Comparison of ENCODE assay signal across 22 cellular contexts in genomic region chr16:57829969-57830360, GRCh38. TPM values are rescaled to one million over a fixed set of nuclear protein-coding genes. Genes with fewer than 3 reads are reported as not detected.
A peak's percentile ranks its signal among the peaks of the same experiment; 100 is the strongest.
DNase-seq lines count a peak whose midpoint lies in the region; ATAC-seq, FAIRE-seq and TF ChIP-seq lines count a peak whose summit lies in the region.
"Had no signal": no experiment of that assay in that cellular context is flagged by ENCODE, and none has a peak within 500 bp of the region (broad histone marks: within the 10 kb centered on the region; RNA-seq: fewer than 3 reads in every experiment).

No MANE protein-coding gene starts in this region.

- no peak overlapping the region for H3K4ac ChIP-seq in H1 (replicated peaks; ENCODE audit: insufficient read length, low read depth, low read length)

- no peak overlapping the region for H3K4me2 ChIP-seq in H1 (ENCODE audit: insufficient read depth in 1 of 2, low read depth in 2 of 2, low read length in 2 of 2)

- H2BK20ac ChIP-seq in H1 (ENCODE audit: low read length), result no peak overlapping the region

- H3K14ac ChIP-seq in H1 (ENCODE audit: insufficient read length), result no peak overlapping the region

- no peak for DNase-seq in heart left ventricle
- no peak for DNase-seq in cardiac septum (ENCODE audit: low spot score)
- DNase-seq in H1 (ENCODE audit: low read depth in 1 of 2, low spot score in 2 of 2), result no peak
- no peak for DNase-seq in thyroid gland
- DNase-seq: Calu3; CD8-positive, alpha-beta memory T cell; DMS153; Kasumi-1; NCI-H1417 treated with DMSO at 0.1 percent for 48 hours; NCI-H187 treated with DMSO at 0.1 percent for 48 hours; NCI-H2107; NCI-H526 treated with DMSO at 0.1 percent for 48 hours; OCI-M1; SHP77 treated with DMSO at 0.1 percent for 48 hours had no signal

- WGBS in heart left ventricle, 4 donors, result 77 to 90% (median 87%) methylated on average over 3 of the region's 3 CpGs
- WGBS in H1 (ENCODE audit: extremely low coverage in 1 of 2, insufficient coverage in 1 of 2, insufficient read length in 1 of 2, insufficient replicate concordance in 2 of 2, low coverage in 1 of 2, low lambda C conversion rate in 2 of 2, missing lambda C conversion rate in 1 of 2), 2 experiments, result 89% methylated on average over 3 of the region's 3 CpGs; no CpG with 5 or more reads in 1 of the 2 experiments
- WGBS in liver, result 59% methylated on average over 3 of the region's 3 CpGs
- WGBS in thyroid gland, 2 donors, result 87 to 92% methylated on average over 3 of the region's 3 CpGs

- H2AFZ ChIP-seq in H1 (ENCODE audit: low read length), result no peak overlapping the region
- H2AFZ ChIP-seq: GM23248 had no signal

- TF ChIP-seq RAD21 in H1 (IDR thresholded peaks at IDR 0.05 in 1 of 2, conservative IDR thresholded peaks at IDR 0.05 in 1 of 2; ENCODE audit: low read depth in 2 of 2, low read length in 2 of 2) (no peak), liver (IDR thresholded peaks at IDR 0.05) (no peak)

- intact Hi-C loops in heart left ventricle (cut with DNase I), result no loop called here
- intact Hi-C loops in cardiac septum (cut with DNase I), result loop anchor here (1.0 to 5.0 kb wide), 2 partner anchors 27 to 43 kb away; no protein-coding TSS in a partner anchor
- intact Hi-C loops in thyroid gland (cut with DNase I), result no loop called here

- no peaks in the 10 kb centered on the region for H3K79me2 ChIP-seq in H1 (ENCODE audit: control insufficient read depth in 1 of 2, insufficient read depth in 2 of 2, low read length in 2 of 2)

- peaks cover 0 to 40% (median 13%) of the 10 kb centered on the region in 12 donors for H3K4me1 ChIP-seq in heart left ventricle
- peaks cover 0 to 5% (median 0%) of the 10 kb centered on the region in 4 experiments; a peak in 3 of 7 replicates for H3K4me1 ChIP-seq in H1 (replicated peaks in 1 of 4; ENCODE audit: control insufficient read depth in 3 of 4, insufficient read depth in 4 of 4, low read length in 3 of 4)
- peaks cover 13 to 51% (median 43%) of the 10 kb centered on the region in 4 donors for H3K4me1 ChIP-seq in liver (ENCODE audit: control insufficient read depth in 4 of 4, insufficient read depth in 4 of 4, low read length in 3 of 4)
- peaks cover 18 to 52% of the 10 kb centered on the region in 2 donors for H3K4me1 ChIP-seq in thyroid gland
- H3K4me1 ChIP-seq: HAP-1 had no signal

- no peak overlapping the region for H2BK12ac ChIP-seq in H1 (ENCODE audit: low read depth, low read length)

- no peak overlapping the region for H3K23ac ChIP-seq in H1 (ENCODE audit: insufficient read length)

- H3K9me3 ChIP-seq in heart left ventricle (no peaks in the 10 kb centered on the region), H1 (ENCODE audit: insufficient read depth in 2 of 2, low read depth in 1 of 2, low read length in 1 of 2) (no peaks in the 10 kb centered on the region), liver (ENCODE audit: control insufficient read depth in 4 of 4, low read length in 3 of 4) (no peaks in the 10 kb centered on the region), thyroid gland (no peaks in the 10 kb centered on the region)
- H3K9me3 ChIP-seq: HAP-1 had no signal

- peak overlapping the region in 9 of 12 donors; percentile 29 to 85 (median 73) for H3K27ac ChIP-seq in heart left ventricle
- H3K27ac ChIP-seq in H1 (ENCODE audit: low read depth, low read length), result no peak overlapping the region
- H3K27ac ChIP-seq in liver (ENCODE audit: low read depth in 1 of 2, low read length in 2 of 2), result peak overlapping the region in 1 of 2 donors; percentile 48
- H3K27ac ChIP-seq in thyroid gland, result peak overlapping the region; percentile 97 to 98 (median 98)
- H3K27ac ChIP-seq: C4-2B, GM23248 had no signal

- H3K56ac ChIP-seq in H1 (replicated peaks; ENCODE audit: insufficient read length, low read depth, low read length), result no peak overlapping the region

- H2AK5ac ChIP-seq in H1 (ENCODE audit: low read depth, low read length), result no peak overlapping the region

- no peak overlapping the region for H2BK120ac ChIP-seq in H1 (replicated peaks; ENCODE audit: low read depth, low read length)

- H2BK5ac ChIP-seq in H1 (ENCODE audit: low read depth, low read length), result no peak overlapping the region

- H3K27me3 ChIP-seq in heart left ventricle (no peaks in the 10 kb centered on the region), H1 (replicated peaks in 1 of 4; ENCODE audit: control insufficient read depth in 3 of 4, extremely low read depth in 1 of 4, insufficient read depth in 3 of 4, low read length in 3 of 4) (no peaks in the 10 kb centered on the region), liver (ENCODE audit: control insufficient read depth in 4 of 4, insufficient read depth in 4 of 4, low read length in 3 of 4) (no peaks in the 10 kb centered on the region), thyroid gland (no peaks in the 10 kb centered on the region)

- no peaks in the 10 kb centered on the region for H4K20me1 ChIP-seq in H1 (replicated peaks in 1 of 2; ENCODE audit: control insufficient read depth in 1 of 2, insufficient read depth in 2 of 2, low read length in 2 of 2)

- ATAC-seq in heart left ventricle (peak in 3 of 4 donors; percentile 4 to 8 (median 4)), HG02938 (IDR thresholded peaks at IDR 0.05; ENCODE audit: unreplicated experiment) (no peak), GM18498 (IDR thresholded peaks at IDR 0.05; ENCODE audit: unreplicated experiment) (no peak), HG03571 (IDR thresholded peaks at IDR 0.05; ENCODE audit: unreplicated experiment) (no peak)

- H3K18ac ChIP-seq in H1 (ENCODE audit: extremely low read depth, low read length), result no peak overlapping the region

- POLR2A ChIA-PET in H1 (lab: Charles Lee; ENCODE audit: partially characterized antibody), result no interaction called here

- no peak for TF ChIP-seq CTCF in heart left ventricle (IDR thresholded peaks at IDR 0.05)
- TF ChIP-seq CTCF in H1 (IDR thresholded peaks at IDR 0.05; ENCODE audit: control extremely low read depth in 1 of 3, insufficient read depth in 1 of 3, low read depth in 1 of 3, low read length in 3 of 3), result no peak
- TF ChIP-seq CTCF in liver (IDR thresholded peaks at IDR 0.05; ENCODE audit: low read depth, low read length, missing input control), result no peak
- no peak for TF ChIP-seq CTCF in thyroid gland (IDR thresholded peaks at IDR 0.05)

- no peak overlapping the region for H2BK15ac ChIP-seq in H1 (ENCODE audit: low read length)

- no peak overlapping the region for H4K8ac ChIP-seq in H1 (ENCODE audit: extremely low read depth, insufficient read depth, low read length)

- no peaks in the 10 kb centered on the region; the same call in 1 of the 2 replicates for H3K79me1 ChIP-seq in H1 (ENCODE audit: low read depth, low read length)

- no peak overlapping the region for H4K91ac ChIP-seq in H1 (replicated peaks; ENCODE audit: insufficient read length, low read length)

- CTCF ChIA-PET in H1 (lab: Charles Lee; ENCODE audit: partially characterized antibody), result interaction anchor here (0.6 to 2.2 kb wide), 8 partner anchors 8 to 158 kb away, joined by 3 to 17 read pairs (median 3); no protein-coding TSS in a partner anchor

- H3K23me2 ChIP-seq in H1 (ENCODE audit: low read depth, low read length), result no peaks in the 10 kb centered on the region; the same call in 1 of the 2 replicates

- H3K4me3 ChIP-seq in heart left ventricle (no peak overlapping the region), H1 (ENCODE audit: extremely low read depth in 1 of 4, insufficient read depth in 2 of 4, low read depth in 3 of 4, low read length in 4 of 4) (no peak overlapping the region), liver (ENCODE audit: low read depth in 1 of 3, low read length in 3 of 3) (no peak overlapping the region), thyroid gland (replicated peaks in 1 of 3) (no peak overlapping the region)
- H3K4me3 ChIP-seq: GM23248, HAP-1 had no signal

- no peak overlapping the region for H4K5ac ChIP-seq in H1 (ENCODE audit: insufficient read length, low read depth, low read length)

- TF ChIP-seq POLR2A in heart left ventricle (IDR thresholded peaks at IDR 0.05) (no peak), H1 (IDR thresholded peaks at IDR 0.05; ENCODE audit: control extremely low read depth in 1 of 2, low read depth in 2 of 2, low read length in 2 of 2) (no peak), thyroid gland (IDR thresholded peaks at IDR 0.05) (no peak)

- FAIRE-seq in H1 (lab: Jason Lieb, UNC), result no peak
- FAIRE-seq: GM12891 had no signal

- TF ChIP-seq EP300 in H1 (IDR thresholded peaks at IDR 0.05; ENCODE audit: borderline replicate concordance in 1 of 2, low read depth in 2 of 2, low read length in 2 of 2), result no peak

- no peaks in the 10 kb centered on the region for H3K36me3 ChIP-seq in heart left ventricle
- no peaks in the 10 kb centered on the region for H3K36me3 ChIP-seq in H1 (ENCODE audit: control insufficient read depth in 2 of 4, insufficient read depth in 4 of 4, low read length in 3 of 4)
- H3K36me3 ChIP-seq in liver (ENCODE audit: control insufficient read depth in 4 of 4, insufficient read depth in 3 of 4, low read depth in 1 of 4, low read length in 3 of 4), result no peaks in the 10 kb centered on the region
- H3K36me3 ChIP-seq in thyroid gland, result no peaks in the 10 kb centered on the region
- H3K36me3 ChIP-seq: HAP-1 had no signal

- H3K9ac ChIP-seq in H1 (replicated peaks in 1 of 4; ENCODE audit: extremely low read depth in 1 of 4, low read depth in 3 of 4, low read length in 3 of 4) (no peak overlapping the region), liver (ENCODE audit: low read depth in 1 of 2, low read length in 2 of 2) (no peak overlapping the region)
- H3K9ac ChIP-seq: GM23248 had no signal

TF ChIP-seq in H1, 55 proteins besides CTCF, POLR2A, EP300 and RAD21:
- TF ChIP-seq KDM1A (IDR thresholded peaks at IDR 0.05; ENCODE audit: borderline replicate concordance, low read length) (0 out of 2 replicates have a peak, but pooled peaks have one; percentile 36), CEBPB (IDR thresholded peaks at IDR 0.05; ENCODE audit: low read depth, low read length) (no peak)

TF ChIP-seq in liver, 16 proteins besides CTCF, POLR2A, EP300 and RAD21 (continues in another document):
- TF ChIP-seq, protein P1, sequence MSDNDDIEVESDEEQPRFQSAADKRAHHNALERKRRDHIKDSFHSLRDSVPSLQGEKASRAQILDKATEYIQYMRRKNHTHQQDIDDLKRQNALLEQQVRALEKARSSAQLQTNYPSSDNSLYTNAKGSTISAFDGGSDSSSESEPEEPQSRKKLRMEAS (IDR thresholded peaks at IDR 0.05), result no peak

RNA-seq across cellular contexts. Expression of gene KIFC3, which starts 27.7 kb away (rescaled TPM):
- 100 to 1,000 TPM in 1 of 9 donors, 10 to 100 TPM in 8; 46.1 to 105 (median 66.8) TPM for total RNA-seq in heart left ventricle
- 10 to 100 TPM; 61.1 to 64.4 TPM for polyA plus RNA-seq in heart left ventricle
- 70.1 TPM for total RNA-seq in cardiac septum
- total RNA-seq in H1 (2021; fragmentation: NEBNext Ultra II Directional; extraction: Animal tissue kit (Norgen Biotek cat#: 25700)), result 5.3 and 7.1 TPM in 2 replicates
- polyA plus RNA-seq in H1 (2011; rRNA removed), result 2.1 and 3.8 TPM in 2 replicates
- 4.4 TPM for polyA plus RNA-seq in H1 (2011; cell fraction: cytosol; rRNA removed)
- polyA plus RNA-seq in H1 (2011; cell fraction: nucleus; rRNA removed), result 11.5 TPM
- polyA plus RNA-seq in H1 (2012, experiment 1 of 2), result 2.1 to 3.7 TPM (median 2.8 TPM) in 4 replicates
- polyA plus RNA-seq in H1 (2012, experiment 2 of 2), result 1.6 TPM
- 4.3 TPM for polyA plus RNA-seq in H1 (2013, experiment 1 of 2)
- polyA plus RNA-seq in H1 (2013, experiment 2 of 2), result 4.4 TPM
- 3.3 and 3.9 TPM in 2 replicates for polyA minus RNA-seq in H1 (2011; rRNA and poly(A)+ RNA removed)
- polyA minus RNA-seq in H1 (2011; cell fraction: cytosol; rRNA and poly(A)+ RNA removed), result 4.9 TPM
- 7.5 TPM for polyA minus RNA-seq in H1 (2011; cell fraction: nucleus; rRNA and poly(A)+ RNA removed)
- total RNA-seq in liver, result 100 to 1,000 TPM in 1 of 2 donors, 10 to 100 TPM in 1; 22.2 to 103 TPM
- polyA plus RNA-seq in liver, result 10 to 100 TPM; 16.5 to 32.7 TPM
- 100 to 1,000 TPM in 3 of 4 donors, 10 to 100 TPM in 1; 88.8 to 153 (median 132) TPM for total RNA-seq in thyroid gland

Comparison
In these comparisons a context has a peak if more than half of its experiments do, and no peak if none do; other contexts are left out.
1. ATAC-seq: peak in heart left ventricle (3 of 4); none in HG02938 (single experiment), GM18498 (single experiment) and HG03571 (single experiment).